ENCODE assay signal across 25 cellular contexts in the genomic region with DNA sequence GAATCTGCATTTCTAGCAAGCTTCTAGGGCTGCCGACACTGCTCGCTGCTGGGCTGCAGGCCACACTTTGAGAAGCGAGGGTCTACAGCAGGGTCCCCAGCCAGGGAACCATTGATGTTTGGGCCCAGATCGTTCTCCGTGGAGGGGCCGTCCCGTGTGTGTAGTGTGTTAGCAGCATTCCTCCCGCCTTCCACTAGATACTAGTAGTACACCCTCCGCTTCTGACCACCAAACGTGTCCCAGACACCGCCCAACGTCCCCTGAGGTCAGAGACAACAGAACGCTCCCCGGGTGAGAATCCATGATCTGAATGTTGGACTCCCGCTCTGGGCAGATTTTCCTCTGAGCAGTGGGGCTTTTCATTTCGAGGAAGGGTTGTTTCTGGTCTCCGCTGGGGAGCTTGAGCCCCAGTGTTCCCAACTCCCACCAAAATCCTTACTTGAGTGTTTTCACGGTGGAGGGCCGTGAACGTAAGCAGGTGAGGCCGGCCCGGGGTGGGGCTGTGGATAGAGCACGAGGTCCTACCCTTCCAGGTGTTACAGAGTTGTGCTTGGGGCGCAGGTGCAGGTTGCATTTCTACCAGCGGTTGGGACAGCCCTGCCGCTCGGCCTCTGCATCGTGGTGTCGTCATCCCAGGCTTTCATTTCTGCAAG.
DNase-seq lines count a peak whose midpoint lies in the region; ATAC-seq, FAIRE-seq and TF ChIP-seq lines count a peak whose summit lies in the region.
"Had no signal": no experiment of that assay in that cellular context is flagged by ENCODE, and none has a peak within 500 bp of the region (broad histone marks: within the 10 kb centered on the region; RNA-seq: fewer than 3 reads in every experiment).

No MANE protein-coding gene starts in this region.

- POLR2A ChIA-PET in activated CD4-positive, alpha-beta memory T cell treated with anti-CD3 and anti-CD28 coated beads, Interleukin-2, amount 10 ng/mL, durations not matched to agents 7 days and 5 days (lab: Charles Lee): no interaction called here
- POLR2A ChIA-PET in activated CD4-positive, alpha-beta memory T cell treated with anti-CD3 and anti-CD28 coated beads for 36 hours (lab: Charles Lee): no interaction called here

- H3K27ac Mint-ChIP-seq in activated CD4-positive, alpha-beta memory T cell treated with anti-CD3 and anti-CD28 coated beads, Interleukin-2, amount 10 ng/mL, durations not matched to agents 7 days and 5 days: no peak overlapping the region
- H3K27ac Mint-ChIP-seq in activated CD4-positive, alpha-beta memory T cell treated with anti-CD3 and anti-CD28 coated beads for 36 hours: no peak overlapping the region
- H3K27ac Mint-ChIP-seq in activated CD8-positive, alpha-beta memory T cell treated with anti-CD3 and anti-CD28 coated beads, Interleukin-2, amount 10 ng/mL, durations not matched to agents 7 days and 5 days: no peak overlapping the region
- no peak overlapping the region for H3K27ac Mint-ChIP-seq in type B pancreatic cell
- H3K27ac Mint-ChIP-seq: activated naive CD4-positive, alpha-beta T cell treated with anti-CD3 and anti-CD28 coated beads, Interleukin-2, amount 10 ng/mL, durations not matched to agents 7 days and 5 days; CD4-positive, CD25-positive, alpha-beta regulatory T cell; GM23338; natural killer cell treated with Interleukin-12 subunit alpha and Interleukin-12 subunit beta and Interleukin-15 and Interleukin-18, amount 100 ng/mL, for 72 hours; T-helper 1 cell treated with Interleukin-12 subunit alpha and Interleukin-12 subunit beta and Interleukin-4 antibody, amounts not matched to agents 30 μg/mL and 1 μg/mL, for 36 hours had no signal

- no peak overlapping the region for H3K27ac ChIP-seq in lung (ENCODE audit: low read depth in 1 of 2, low read length in 1 of 2)
- H3K27ac ChIP-seq: epithelial cell of prostate, Peyer's patch had no signal

- H3K9me3 Mint-ChIP-seq in activated CD4-positive, alpha-beta memory T cell treated with anti-CD3 and anti-CD28 coated beads, Interleukin-2, amount 10 ng/mL, durations not matched to agents 7 days and 5 days: no peaks in the 10 kb centered on the region
- no peaks in the 10 kb centered on the region for H3K9me3 Mint-ChIP-seq in activated CD4-positive, alpha-beta memory T cell treated with anti-CD3 and anti-CD28 coated beads for 36 hours
- H3K9me3 Mint-ChIP-seq in activated CD8-positive, alpha-beta memory T cell treated with anti-CD3 and anti-CD28 coated beads, Interleukin-2, amount 10 ng/mL, durations not matched to agents 7 days and 5 days (ENCODE audit: low read depth): no peaks in the 10 kb centered on the region
- no peaks in the 10 kb centered on the region for H3K9me3 Mint-ChIP-seq in type B pancreatic cell
- H3K9me3 Mint-ChIP-seq: activated naive CD4-positive, alpha-beta T cell treated with anti-CD3 and anti-CD28 coated beads, Interleukin-2, amount 10 ng/mL, durations not matched to agents 7 days and 5 days; brain; GM23338; natural killer cell treated with Interleukin-12 subunit alpha and Interleukin-12 subunit beta and Interleukin-15 and Interleukin-18, amount 100 ng/mL, for 72 hours; T-helper 1 cell treated with Interleukin-12 subunit alpha and Interleukin-12 subunit beta and Interleukin-4 antibody, amounts not matched to agents 30 μg/mL and 1 μg/mL, for 36 hours had no signal

- ATAC-seq in activated CD8-positive, alpha-beta memory T cell treated with anti-CD3 and anti-CD28 coated beads, Interleukin-2, amount 10 ng/mL, durations not matched to agents 7 days and 5 days: no peak
- ATAC-seq in lung (ENCODE audit: insufficient read depth, low FRiP score) (no peak), GM19351 (IDR thresholded peaks at IDR 0.05; ENCODE audit: unreplicated experiment) (no peak)
- ATAC-seq: GM23338; natural killer cell treated with Interleukin-12 subunit alpha and Interleukin-12 subunit beta and Interleukin-15 and Interleukin-18, amount 100 ng/mL, for 72 hours had no signal

- WGBS in lung, 2 donors: 83% methylated on average over 29 of the region's 29 CpGs

- CTCF ChIA-PET in activated CD4-positive, alpha-beta memory T cell treated with anti-CD3 and anti-CD28 coated beads, Interleukin-2, amount 10 ng/mL, durations not matched to agents 7 days and 5 days (lab: Charles Lee): no interaction called here
- CTCF ChIA-PET in activated CD4-positive, alpha-beta memory T cell treated with anti-CD3 and anti-CD28 coated beads for 36 hours (lab: Charles Lee): no interaction called here
- CTCF ChIA-PET in activated CD8-positive, alpha-beta memory T cell treated with anti-CD3 and anti-CD28 coated beads, Interleukin-2, amount 10 ng/mL, durations not matched to agents 7 days and 5 days (lab: Charles Lee): no interaction called here

- no peaks in the 10 kb centered on the region for H3K36me3 ChIP-seq in lung (ENCODE audit: control insufficient read depth in 2 of 2, insufficient read depth in 2 of 2, low read length in 2 of 2)
- H3K36me3 ChIP-seq: Peyer's patch had no signal

- no peaks in the 10 kb centered on the region for H3K27me3 ChIP-seq in lung (ENCODE audit: control insufficient read depth, insufficient read depth)
- H3K27me3 ChIP-seq: Peyer's patch had no signal

- no peaks in the 10 kb centered on the region for H3K9me3 ChIP-seq in lung (ENCODE audit: control insufficient read depth in 2 of 2, insufficient read depth in 1 of 2, low read length in 1 of 2)
- H3K9me3 ChIP-seq: Peyer's patch had no signal

- no peaks in the 10 kb centered on the region for H3K4me1 Mint-ChIP-seq in activated CD4-positive, alpha-beta memory T cell treated with anti-CD3 and anti-CD28 coated beads, Interleukin-2, amount 10 ng/mL, durations not matched to agents 7 days and 5 days
- no peaks in the 10 kb centered on the region for H3K4me1 Mint-ChIP-seq in activated CD4-positive, alpha-beta memory T cell treated with anti-CD3 and anti-CD28 coated beads for 36 hours (ENCODE audit: low read depth)
- no peaks in the 10 kb centered on the region for H3K4me1 Mint-ChIP-seq in activated CD8-positive, alpha-beta memory T cell treated with anti-CD3 and anti-CD28 coated beads, Interleukin-2, amount 10 ng/mL, durations not matched to agents 7 days and 5 days
- peaks cover 14% of the 10 kb centered on the region for H3K4me1 Mint-ChIP-seq in type B pancreatic cell (ENCODE audit: unreplicated experiment)
- H3K4me1 Mint-ChIP-seq: activated naive CD4-positive, alpha-beta T cell treated with anti-CD3 and anti-CD28 coated beads, Interleukin-2, amount 10 ng/mL, durations not matched to agents 7 days and 5 days; CD4-positive, CD25-positive, alpha-beta regulatory T cell had no signal

- DNase-seq in activated CD4-positive, alpha-beta memory T cell treated with anti-CD3 and anti-CD28 coated beads, Interleukin-2, amount 10 ng/mL, durations not matched to agents 7 days and 5 days: peak; percentile 10
- DNase-seq in activated CD4-positive, alpha-beta memory T cell treated with anti-CD3 and anti-CD28 coated beads for 36 hours: no peak
- peak; percentile 26 for DNase-seq in activated CD8-positive, alpha-beta memory T cell treated with anti-CD3 and anti-CD28 coated beads, Interleukin-2, amount 10 ng/mL, durations not matched to agents 7 days and 5 days
- DNase-seq in lung (ENCODE audit: low spot score) (peak; percentile 22), type B pancreatic cell (ENCODE audit: extremely low spot score, unreplicated experiment) (peak; percentile 65), hypothalamus (lab: John Stamatoyannopoulos, UW) (no peak), urothelium cell line (ENCODE audit: low spot score) (no peak)
- DNase-seq: activated naive CD4-positive, alpha-beta T cell treated with anti-CD3 and anti-CD28 coated beads, Interleukin-2, amount 10 ng/mL, durations not matched to agents 7 days and 5 days; activated T-cell treated with anti-CD3 and anti-CD28 coated beads, Interleukin-2, amount 50 U/mL, for 48 hours; CD4-positive, CD25-positive, alpha-beta regulatory T cell; effector CD4-positive, alpha-beta T cell; NCI-H1105 treated with DMSO at 0.1 percent for 48 hours; NCI-H2029; NCI-H226; NCI-H69 had no signal

- no peaks in the 10 kb centered on the region for H3K36me3 Mint-ChIP-seq in activated CD4-positive, alpha-beta memory T cell treated with anti-CD3 and anti-CD28 coated beads, Interleukin-2, amount 10 ng/mL, durations not matched to agents 7 days and 5 days (ENCODE audit: low read depth)
- H3K36me3 Mint-ChIP-seq in activated CD4-positive, alpha-beta memory T cell treated with anti-CD3 and anti-CD28 coated beads for 36 hours: no peaks in the 10 kb centered on the region
- H3K36me3 Mint-ChIP-seq in activated CD8-positive, alpha-beta memory T cell treated with anti-CD3 and anti-CD28 coated beads, Interleukin-2, amount 10 ng/mL, durations not matched to agents 7 days and 5 days: no peaks in the 10 kb centered on the region
- H3K36me3 Mint-ChIP-seq in type B pancreatic cell: no peaks in the 10 kb centered on the region
- H3K36me3 Mint-ChIP-seq: activated naive CD4-positive, alpha-beta T cell treated with anti-CD3 and anti-CD28 coated beads, Interleukin-2, amount 10 ng/mL, durations not matched to agents 7 days and 5 days; CD4-positive, CD25-positive, alpha-beta regulatory T cell; natural killer cell treated with Interleukin-12 subunit alpha and Interleukin-12 subunit beta and Interleukin-15 and Interleukin-18, amount 100 ng/mL, for 72 hours had no signal

- H3K4me1 ChIP-seq in lung (ENCODE audit: control insufficient read depth in 2 of 2, insufficient read depth in 2 of 2, low read length in 2 of 2): no peaks in the 10 kb centered on the region
- H3K4me1 ChIP-seq: Peyer's patch had no signal

- FAIRE-seq in urothelium cell line (lab: Jason Lieb, UNC): no peak
- FAIRE-seq: A204.1, D721Med, islet of Langerhans had no signal

- intact Hi-C loops in activated CD4-positive, alpha-beta memory T cell treated with anti-CD3 and anti-CD28 coated beads for 36 hours (cut with micrococcal nuclease): no loop called here

- no peak overlapping the region for H3K4me3 Mint-ChIP-seq in activated CD4-positive, alpha-beta memory T cell treated with anti-CD3 and anti-CD28 coated beads, Interleukin-2, amount 10 ng/mL, durations not matched to agents 7 days and 5 days
- H3K4me3 Mint-ChIP-seq in activated CD4-positive, alpha-beta memory T cell treated with anti-CD3 and anti-CD28 coated beads for 36 hours: no peak overlapping the region
- no peak overlapping the region for H3K4me3 Mint-ChIP-seq in activated CD8-positive, alpha-beta memory T cell treated with anti-CD3 and anti-CD28 coated beads, Interleukin-2, amount 10 ng/mL, durations not matched to agents 7 days and 5 days
- H3K4me3 Mint-ChIP-seq in type B pancreatic cell: no peak overlapping the region
- H3K4me3 Mint-ChIP-seq: activated naive CD4-positive, alpha-beta T cell treated with anti-CD3 and anti-CD28 coated beads, Interleukin-2, amount 10 ng/mL, durations not matched to agents 7 days and 5 days; brain; CD4-positive, CD25-positive, alpha-beta regulatory T cell; GM23338; natural killer cell treated with Interleukin-12 subunit alpha and Interleukin-12 subunit beta and Interleukin-15 and Interleukin-18, amount 100 ng/mL, for 72 hours; T-helper 1 cell treated with Interleukin-12 subunit alpha and Interleukin-12 subunit beta and Interleukin-4 antibody, amounts not matched to agents 30 μg/mL and 1 μg/mL, for 36 hours had no signal

- TF ChIP-seq CTCF in lung (IDR thresholded peaks at IDR 0.05; ENCODE audit: control extremely low read depth, extremely low read depth) (no peak), type B pancreatic cell (conservative IDR thresholded peaks at IDR 0.05) (no peak)

- H3K4me3 ChIP-seq in lung: no peak overlapping the region
- H3K4me3 ChIP-seq: GM23338, Peyer's patch had no signal

- no peaks in the 10 kb centered on the region for H3K27me3 Mint-ChIP-seq in activated CD4-positive, alpha-beta memory T cell treated with anti-CD3 and anti-CD28 coated beads, Interleukin-2, amount 10 ng/mL, durations not matched to agents 7 days and 5 days
- peaks cover 4% of the 10 kb centered on the region for H3K27me3 Mint-ChIP-seq in activated CD4-positive, alpha-beta memory T cell treated with anti-CD3 and anti-CD28 coated beads for 36 hours
- H3K27me3 Mint-ChIP-seq in activated CD8-positive, alpha-beta memory T cell treated with anti-CD3 and anti-CD28 coated beads, Interleukin-2, amount 10 ng/mL, durations not matched to agents 7 days and 5 days: peaks cover 3% of the 10 kb centered on the region
- peaks cover 19% of the 10 kb centered on the region for H3K27me3 Mint-ChIP-seq in type B pancreatic cell
- H3K27me3 Mint-ChIP-seq: CD4-positive, CD25-positive, alpha-beta regulatory T cell had no signal

Comparison
In these comparisons a context has a peak if more than half of its experiments do, and no peak if none do; other contexts are left out.
1. DNase-seq: peak in activated CD4-positive, alpha-beta memory T cell treated with anti-CD3 and anti-CD28 coated beads, Interleukin-2, amount 10 ng/mL, durations not matched to agents 7 days and 5 days (single experiment), activated CD8-positive, alpha-beta memory T cell treated with anti-CD3 and anti-CD28 coated beads, Interleukin-2, amount 10 ng/mL, durations not matched to agents 7 days and 5 days (single experiment), lung (single experiment) and type B pancreatic cell (single experiment); none in activated CD4-positive, alpha-beta memory T cell treated with anti-CD3 and anti-CD28 coated beads for 36 hours (single experiment), hypothalamus (0 of 51) and urothelium cell line (single experiment).